In genomic region chr1:150121236-150121862, GRCh38 we compare ENCODE assay signal across 28 cellular contexts. TPM values are rescaled to one million over a fixed set of nuclear protein-coding genes. Genes with fewer than 3 reads are reported as not detected.
DNase-seq lines count a peak whose midpoint lies in the region; ATAC-seq and TF ChIP-seq lines count a peak whose summit lies in the region.
"Had no signal": no experiment of that assay in that cellular context is flagged by ENCODE, and none has a peak within 500 bp of the region (broad histone marks: within the 10 kb centered on the region; RNA-seq: fewer than 3 reads in every experiment).

No MANE protein-coding gene starts in this region.

- CTCF ChIA-PET in PC-3 (lab: Charles Lee): no interaction called here
- CTCF ChIA-PET in Caco-2 (lab: Charles Lee): no interaction called here

- H3K4me3 Mint-ChIP-seq in chondrocyte (ENCODE audit: unreplicated experiment) (no peak overlapping the region), memory B cell (no peak overlapping the region), Caco-2 (ENCODE audit: unreplicated experiment) (no peak overlapping the region)
- H3K4me3 Mint-ChIP-seq: activated CD4-positive, alpha-beta T cell treated with anti-CD3 and anti-CD28 coated beads for 36 hours; immature natural killer cell; natural killer cell treated with Interleukin-12 subunit alpha and Interleukin-12 subunit beta and Interleukin-15 and Interleukin-18, amount 100 ng/mL, for 72 hours; type B pancreatic cell had no signal

- H3K27me3 Mint-ChIP-seq in chondrocyte (ENCODE audit: low read depth): no peaks in the 10 kb centered on the region
- no peaks in the 10 kb centered on the region for H3K27me3 Mint-ChIP-seq in memory B cell
- no peaks in the 10 kb centered on the region for H3K27me3 Mint-ChIP-seq in Caco-2 (ENCODE audit: insufficient read depth, unreplicated experiment)
- H3K27me3 Mint-ChIP-seq: activated CD4-positive, alpha-beta T cell treated with anti-CD3 and anti-CD28 coated beads for 36 hours; natural killer cell treated with Interleukin-12 subunit alpha and Interleukin-12 subunit beta and Interleukin-15 and Interleukin-18, amount 100 ng/mL, for 72 hours; type B pancreatic cell had no signal

- no peak overlapping the region for H3K4me3 ChIP-seq in PC-3 (ENCODE audit: low read length)
- no peak overlapping the region for H3K4me3 ChIP-seq in Caco-2 (ENCODE audit: low read depth, low read length)
- H3K4me3 ChIP-seq: K562, left ventricle myocardium inferior, PC-9 had no signal

- H3K27ac ChIP-seq in PC-3 (ENCODE audit: low read length): peak overlapping the region; percentile 42
- H3K27ac ChIP-seq: epithelial cell of prostate, left ventricle myocardium inferior, PC-9 had no signal

- intact Hi-C loops in PC-3 (cut with micrococcal nuclease): loop anchor here (5.0 kb wide), 1 partner anchor 34 kb away; no protein-coding TSS in a partner anchor
- intact Hi-C loops in Caco-2 (cut with micrococcal nuclease; ENCODE audit: unreplicated experiment): no loop called here

- H3K27me3 ChIP-seq in PC-3 (ENCODE audit: low read length) (no peaks in the 10 kb centered on the region), Caco-2 (replicated peaks; ENCODE audit: control insufficient read depth, insufficient read depth, low read length) (no peaks in the 10 kb centered on the region)

- POLR2A ChIA-PET in PC-3 (lab: Charles Lee; ENCODE audit: unreplicated experiment) (no interaction called here), Caco-2 (lab: Charles Lee) (no interaction called here)

- no TSS peak for BruUV-seq in PC-3 (replicated peaks; lab: Mats Ljungman, UMichigan)
- no TSS peak for BruUV-seq in Caco-2 (replicated peaks; lab: Mats Ljungman, UMichigan)

- H3K36me3 ChIP-seq in PC-3 (ENCODE audit: low read depth, low read length) (no peaks in the 10 kb centered on the region), Caco-2 (ENCODE audit: control insufficient read depth, insufficient read depth, low read length) (no peaks in the 10 kb centered on the region)

- H3K9ac ChIP-seq in PC-3 (ENCODE audit: low read length): no peak overlapping the region

- no peaks in the 10 kb centered on the region for H3K9me3 ChIP-seq in PC-3 (ENCODE audit: low read length)
- no peaks in the 10 kb centered on the region for H3K9me3 ChIP-seq in Caco-2
- H3K9me3 ChIP-seq: left ventricle myocardium inferior had no signal

- H3K4me1 Mint-ChIP-seq in chondrocyte (ENCODE audit: low read depth) (peaks cover 9% of the 10 kb centered on the region), memory B cell (peaks cover 3% of the 10 kb centered on the region), Caco-2 (ENCODE audit: low read depth, unreplicated experiment) (no peaks in the 10 kb centered on the region)
- H3K4me1 Mint-ChIP-seq: immature natural killer cell had no signal

- DNase-seq in EL (peak; percentile 47), PC-3 (peak; percentile 78), chondrocyte (ENCODE audit: low spot score) (no peak), memory B cell (ENCODE audit: low spot score in 2 of 2) (no peak), Caco-2 (no peak)
- DNase-seq in stimulated activated CD4-positive, alpha-beta T cell treated with anti-CD3 and anti-CD28 coated beads, Interleukin-4, amount 100 ng/mL, for 1 hour: no peak
- DNase-seq: activated CD4-positive, alpha-beta T cell treated with anti-CD3 and anti-CD28 coated beads for 36 hours; activated CD8-positive, alpha-beta memory T cell treated with anti-CD3 and anti-CD28 coated beads for 24 hours; activated naive CD4-positive, alpha-beta T cell treated with anti-CD3 and anti-CD28 coated beads, Interleukin-2, amount 50 U/mL, for 16 hours; activated T-cell treated with anti-CD3 and anti-CD28 coated beads, Interleukin-2, amount 50 U/mL, for 48 hours; anterior cingulate cortex; caudate nucleus; DND-41; foreskin melanocyte; hippocampal formation; immature natural killer cell; left ventricle myocardium inferior; NCI-H1417 treated with DMSO at 0.1 percent for 48 hours; NCI-H510A treated with DMSO at 0.1 percent for 48 hours; SHP77 treated with DMSO at 0.1 percent for 48 hours; T-helper 1 cell had no signal

- no peaks in the 10 kb centered on the region for H3K9me2 ChIP-seq in PC-3 (replicated peaks; ENCODE audit: low read length)

- H3K4me1 ChIP-seq in PC-3 (ENCODE audit: insufficient read depth, low read length) (peaks cover 21% of the 10 kb centered on the region), Caco-2 (no peaks in the 10 kb centered on the region)
- H3K4me1 ChIP-seq: left ventricle myocardium inferior had no signal

- no peaks in the 10 kb centered on the region for H3K79me2 ChIP-seq in PC-3 (ENCODE audit: low read length)

- H3K4me2 ChIP-seq in PC-3 (ENCODE audit: low read length): peak overlapping the region; percentile 18
- H3K4me2 ChIP-seq: PC-9 had no signal

- peaks cover 3% of the 10 kb centered on the region for H3K36me3 Mint-ChIP-seq in chondrocyte (ENCODE audit: low read depth)
- H3K36me3 Mint-ChIP-seq in memory B cell: peaks cover 9% of the 10 kb centered on the region
- H3K36me3 Mint-ChIP-seq in Caco-2 (ENCODE audit: insufficient read depth, unreplicated experiment): no peaks in the 10 kb centered on the region
- H3K36me3 Mint-ChIP-seq: natural killer cell treated with Interleukin-12 subunit alpha and Interleukin-12 subunit beta and Interleukin-15 and Interleukin-18, amount 100 ng/mL, for 72 hours had no signal

- no peaks in the 10 kb centered on the region for H3F3A ChIP-seq in PC-3 (ENCODE audit: low read length, unreplicated experiment)

- no peaks in the 10 kb centered on the region for H4K20me1 ChIP-seq in PC-3 (ENCODE audit: low read length)

- H3K27ac Mint-ChIP-seq in chondrocyte (ENCODE audit: unreplicated experiment) (peak overlapping the region; percentile 73), memory B cell (peak overlapping the region; percentile 51), Caco-2 (ENCODE audit: unreplicated experiment) (no peak overlapping the region)
- H3K27ac Mint-ChIP-seq: activated CD4-positive, alpha-beta T cell treated with anti-CD3 and anti-CD28 coated beads for 36 hours; type B pancreatic cell had no signal

- H2AFZ ChIP-seq in PC-3 (ENCODE audit: low read length): no peak overlapping the region
- H2AFZ ChIP-seq: PC-9 had no signal

- ATAC-seq in PC-3 (peak; percentile 87), memory B cell (ENCODE audit: low read depth) (no peak), GM21737 (IDR thresholded peaks at IDR 0.05; ENCODE audit: unreplicated experiment) (no peak), GM19035 (IDR thresholded peaks at IDR 0.05; ENCODE audit: unreplicated experiment) (no peak)
- ATAC-seq: activated CD4-positive, alpha-beta T cell treated with anti-CD3 and anti-CD28 coated beads for 36 hours; K562; natural killer cell treated with Interleukin-12 subunit alpha and Interleukin-12 subunit beta and Interleukin-15 and Interleukin-18, amount 100 ng/mL, for 72 hours had no signal

- TF ChIP-seq CTCF in PC-3 (conservative IDR thresholded peaks at IDR 0.05; ENCODE audit: low read depth, low read length) (no peak), chondrocyte (IDR thresholded peaks at IDR 0.05) (no peak), Caco-2 (IDR thresholded peaks at IDR 0.05; ENCODE audit: insufficient read depth in 1 of 2, low read depth in 1 of 2, low read length in 1 of 2, severe bottlenecking in 1 of 2, unreplicated experiment in 1 of 2) (no peak)

- H3K9me3 Mint-ChIP-seq in chondrocyte (ENCODE audit: low read depth) (no peaks in the 10 kb centered on the region), memory B cell (no peaks in the 10 kb centered on the region), Caco-2 (ENCODE audit: unreplicated experiment) (no peaks in the 10 kb centered on the region)
- H3K9me3 Mint-ChIP-seq: immature natural killer cell; natural killer cell treated with Interleukin-12 subunit alpha and Interleukin-12 subunit beta and Interleukin-15 and Interleukin-18, amount 100 ng/mL, for 72 hours; type B pancreatic cell had no signal

RNA-seq across cellular contexts. Expression of gene PLEKHO1, which starts 28.4 kb away (rescaled TPM):
- total RNA-seq in PC-3 (2014; rRNA removed) (13.8 and 29.5 TPM in 2 replicates), chondrocyte (40.7 to 55.4 TPM (median 52.5 TPM) in 3 replicates), Caco-2 (2022) (2.1 and 3.6 TPM in 2 replicates)

RNA-seq across cellular contexts. Expression of gene VPS45, which starts 53.8 kb away (rescaled TPM):
- total RNA-seq in PC-3 (2014; rRNA removed): 39.5 and 47.8 TPM in 2 replicates
- 28.7 to 55.3 TPM (median 33.1 TPM) in 3 replicates for total RNA-seq in chondrocyte
- 19.8 and 25.0 TPM in 2 replicates for total RNA-seq in Caco-2 (2022)

Comparison
In these comparisons a context has a peak if more than half of its experiments do, and no peak if none do; other contexts are left out.
1. DNase-seq: peak in EL (single experiment) and PC-3 (single experiment); none in chondrocyte (single experiment), memory B cell (0 of 2), Caco-2 (0 of 2) and stimulated activated CD4-positive, alpha-beta T cell treated with anti-CD3 and anti-CD28 coated beads, Interleukin-4, amount 100 ng/mL, for 1 hour (single experiment).